In genomic region chr6:31734247-31734702, GRCh38 we compare ENCODE assay signal across 8 cellular contexts. TPM values are rescaled to one million over a fixed set of nuclear protein-coding genes. Genes with fewer than 3 reads are reported as not detected.
DNase-seq lines count a peak whose midpoint lies in the region; ATAC-seq, FAIRE-seq and TF ChIP-seq lines count a peak whose summit lies in the region.

No MANE protein-coding gene starts in this region.

- H4K20me1 ChIP-seq in GM23248 (ENCODE audit: insufficient read depth) = no peaks in the 10 kb centered on the region

- peak overlapping the region; percentile 100 for H3K4me3 ChIP-seq in GM23248
- peak overlapping the region; percentile 100 for H3K4me3 ChIP-seq in WI38 (ENCODE audit: low read depth, low read length)
- H3K4me3 ChIP-seq in fibroblast of villous mesenchyme (ENCODE audit: low read depth, low read length) = peak overlapping the region; percentile 99
- H3K4me3 ChIP-seq in skeletal muscle cell (ENCODE audit: low read depth, low read length) = peak overlapping the region; percentile 99

- FAIRE-seq in urothelium cell line (lab: Jason Lieb, UNC) = no peak

- no peaks in the 10 kb centered on the region for H3K9me2 ChIP-seq in GM23248 (ENCODE audit: insufficient read depth)

- H3K27me3 ChIP-seq in GM23248 (replicated peaks; ENCODE audit: insufficient read depth) = no peaks in the 10 kb centered on the region

- H3K79me2 ChIP-seq in GM23248 (ENCODE audit: insufficient read depth) = peaks cover 58% of the 10 kb centered on the region

- peaks cover 44% of the 10 kb centered on the region for H3K4me1 ChIP-seq in GM23248 (ENCODE audit: insufficient read depth)

- peaks cover 70% of the 10 kb centered on the region for H3F3A ChIP-seq in GM23248 (ENCODE audit: insufficient read depth)

- TF ChIP-seq CTCF in WI38 (IDR thresholded peaks at IDR 0.05; ENCODE audit: low read depth, low read length) (no peak), fibroblast of villous mesenchyme (IDR thresholded peaks at IDR 0.05; ENCODE audit: insufficient read depth, low read depth, low read length) (no peak), GM13977 (IDR thresholded peaks at IDR 0.05; ENCODE audit: extremely low read depth, insufficient read depth, missing control alignments) (no peak)

- H3K9me3 ChIP-seq in GM23248 (ENCODE audit: low read depth) = no peaks in the 10 kb centered on the region

- peak overlapping the region; percentile 95 for H3K9ac ChIP-seq in GM23248

- no peak for ATAC-seq in HG02852 (IDR thresholded peaks at IDR 0.05; ENCODE audit: unreplicated experiment)

- no peak overlapping the region for H2AFZ ChIP-seq in GM23248

- peaks cover 33% of the 10 kb centered on the region for H3K36me3 ChIP-seq in GM23248 (ENCODE audit: low read depth)

- peak overlapping the region; percentile 87 for H3K27ac ChIP-seq in GM23248

- no peak for DNase-seq in GM23248
- DNase-seq in fibroblast of villous mesenchyme (ENCODE audit: low read depth) = no peak
- no peak for DNase-seq in skeletal muscle cell (ENCODE audit: low read depth)
- no peak for DNase-seq in NCI-H748 treated with DMSO at 0.1 percent for 48 hours (lab: John Stamatoyannopoulos, UW)
- no peak for DNase-seq in urothelium cell line (ENCODE audit: low spot score)
- DNase-seq in GM13977 (ENCODE audit: low spot score) = no peak

- H3K4me2 ChIP-seq in GM23248 (ENCODE audit: unreplicated experiment) = peak overlapping the region; percentile 98

- in situ Hi-C loops in GM23248 (cut with MboI) (no loop called here), GM13977 (cut with MboI; ENCODE audit: low pct_unique_long_range_greater_than_20kb, low sequenced_read_pairs, unreplicated experiment) (no loop called here)

RNA-seq across cellular contexts. Expression of gene CLIC1, which starts 2.1 kb away (rescaled TPM):
- 447 and 576 TPM in 2 replicates for total RNA-seq in GM23248 (2014; rRNA removed; shearing (Covaris generic))
- 784 and 791 TPM in 2 replicates for polyA plus RNA-seq in GM23248 (2016; fragmentation: Nextera tagmentation; extraction: Ambion mirVana)
- total RNA-seq in fibroblast of villous mesenchyme = 586 and 701 TPM in 2 replicates

RNA-seq across cellular contexts. Expression of gene DDAH2, which starts 5.2 kb away (rescaled TPM):
- 76.6 and 93.3 TPM in 2 replicates for total RNA-seq in GM23248 (2014; rRNA removed; shearing (Covaris generic))
- 77.7 and 90.2 TPM in 2 replicates for polyA plus RNA-seq in GM23248 (2016; fragmentation: Nextera tagmentation; extraction: Ambion mirVana)
- 60.5 and 68.0 TPM in 2 replicates for total RNA-seq in fibroblast of villous mesenchyme

RNA-seq across cellular contexts. Expression of gene MSH5, which starts 5.5 kb away (rescaled TPM):
- 4.3 and 7.1 TPM in 2 replicates for total RNA-seq in GM23248 (2014; rRNA removed; shearing (Covaris generic))
- polyA plus RNA-seq in GM23248 (2016; fragmentation: Nextera tagmentation; extraction: Ambion mirVana) = 2.0 and 2.9 TPM in 2 replicates
- total RNA-seq in fibroblast of villous mesenchyme = 9.5 and 13.9 TPM in 2 replicates

RNA-seq across cellular contexts. Expression of gene MPIG6B, which starts 11.1 kb away (rescaled TPM):
- total RNA-seq in GM23248 (2014; rRNA removed; shearing (Covaris generic)) = not detected in 2 replicates
- not detected in 2 replicates for polyA plus RNA-seq in GM23248 (2016; fragmentation: Nextera tagmentation; extraction: Ambion mirVana)
- total RNA-seq in fibroblast of villous mesenchyme = not detected in 2 replicates

RNA-seq across cellular contexts. Expression of gene LY6G6C, which starts 12.7 kb away (rescaled TPM):
- not detected in 2 replicates for total RNA-seq in GM23248 (2014; rRNA removed; shearing (Covaris generic))
- not detected in 2 replicates for polyA plus RNA-seq in GM23248 (2016; fragmentation: Nextera tagmentation; extraction: Ambion mirVana)
- not detected in 2 replicates for total RNA-seq in fibroblast of villous mesenchyme
